Comparison of ENCODE assay signal across 10 cellular contexts in genomic region chr12:93563807-93564538, GRCh38. TPM values are rescaled to one million over a fixed set of nuclear protein-coding genes. Genes with fewer than 3 reads are reported as not detected.
A peak's percentile ranks its signal among the peaks of the same experiment; 100 is the strongest.
DNase-seq lines count a peak whose midpoint lies in the region; ATAC-seq and TF ChIP-seq lines count a peak whose summit lies in the region.
"Had no signal": no experiment of that assay in that cellular context is flagged by ENCODE, and none has a peak within 500 bp of the region (broad histone marks: within the 10 kb centered on the region; RNA-seq: fewer than 3 reads in every experiment).

No MANE protein-coding gene starts in this region.

- H3K4me1 Mint-ChIP-seq in stimulated activated naive CD8-positive, alpha-beta T cell treated with anti-CD3 and anti-CD28 coated beads, Interleukin-15, amount 100 ng/mL, for 72 hours: peaks cover 9% of the 10 kb centered on the region

- no peak overlapping the region for H3K27ac ChIP-seq in OCI-LY1 (ENCODE audit: low read depth, low read length, poor library complexity, severe bottlenecking)

- H3K4me2 ChIP-seq in OCI-LY1 (ENCODE audit: low read length): no peak overlapping the region

- H3K9me3 ChIP-seq in OCI-LY1 (ENCODE audit: low read length): no peaks in the 10 kb centered on the region

- no peaks in the 10 kb centered on the region for H3K27me3 Mint-ChIP-seq in stimulated activated naive CD8-positive, alpha-beta T cell treated with anti-CD3 and anti-CD28 coated beads, Interleukin-15, amount 100 ng/mL, for 72 hours
- H3K27me3 Mint-ChIP-seq: activated CD4-positive, alpha-beta memory T cell treated with anti-CD3 and anti-CD28 coated beads for 36 hours had no signal

- H4K20me1 ChIP-seq in OCI-LY1 (ENCODE audit: insufficient read depth, low read length): no peaks in the 10 kb centered on the region

- intact Hi-C loops in left ventricle myocardium superior (cut with micrococcal nuclease): loop anchor here (10.0 kb wide), 2 partner anchors 59 to 421 kb away; no protein-coding TSS in a partner anchor

- no peak overlapping the region for H3K27ac Mint-ChIP-seq in stimulated activated naive CD8-positive, alpha-beta T cell treated with anti-CD3 and anti-CD28 coated beads, Interleukin-15, amount 100 ng/mL, for 72 hours
- H3K27ac Mint-ChIP-seq: activated CD4-positive, alpha-beta memory T cell treated with anti-CD3 and anti-CD28 coated beads for 36 hours had no signal

- H3K36me3 ChIP-seq in OCI-LY1 (ENCODE audit: insufficient read depth, low read length): no peaks in the 10 kb centered on the region

- H3F3A ChIP-seq in OCI-LY1 (ENCODE audit: insufficient read depth, low read length): no peaks in the 10 kb centered on the region

- H3K9me3 Mint-ChIP-seq in stimulated activated naive CD8-positive, alpha-beta T cell treated with anti-CD3 and anti-CD28 coated beads, Interleukin-15, amount 100 ng/mL, for 72 hours: peaks cover 15 to 18% of the 10 kb centered on the region in 2 donors

- H3K9ac ChIP-seq in OCI-LY1 (ENCODE audit: low read length): no peak overlapping the region

- H3K4me3 Mint-ChIP-seq in stimulated activated naive CD8-positive, alpha-beta T cell treated with anti-CD3 and anti-CD28 coated beads, Interleukin-15, amount 100 ng/mL, for 72 hours: no peak overlapping the region
- H3K4me3 Mint-ChIP-seq: activated CD4-positive, alpha-beta memory T cell treated with anti-CD3 and anti-CD28 coated beads for 36 hours had no signal

- no peaks in the 10 kb centered on the region for H3K9me2 ChIP-seq in OCI-LY1 (ENCODE audit: low read depth, low read length)

- ATAC-seq in stimulated activated naive CD8-positive, alpha-beta T cell treated with anti-CD3 and anti-CD28 coated beads, Interleukin-15, amount 100 ng/mL, for 72 hours: peak; percentile 35
- no peak for ATAC-seq in stimulated activated naive CD8-positive, alpha-beta T cell treated with anti-CD3 and anti-CD28 coated beads, Interleukin-15, Interleukin-2, amounts not matched to agents 100 U/mL and 50 U/mL, for 24 hours
- ATAC-seq in HG03521 (IDR thresholded peaks at IDR 0.05; ENCODE audit: unreplicated experiment): no peak
- ATAC-seq in HG02884 (IDR thresholded peaks at IDR 0.05; ENCODE audit: unreplicated experiment): no peak
- no peak for ATAC-seq in left ventricle myocardium superior
- no peak for ATAC-seq in GM21717 (IDR thresholded peaks at IDR 0.05; ENCODE audit: unreplicated experiment)

- H2AFZ ChIP-seq in OCI-LY1 (ENCODE audit: low read length): no peak overlapping the region

- no peaks in the 10 kb centered on the region for H3K79me2 ChIP-seq in OCI-LY1 (ENCODE audit: insufficient read depth, low read length)

- TF ChIP-seq CTCF in OCI-LY1 (IDR thresholded peaks at IDR 0.05; ENCODE audit: low read length): peak; percentile 18; the same call in 1 of the 2 replicates

- no peak overlapping the region for H3K4me3 ChIP-seq in OCI-LY1 (ENCODE audit: low read depth, low read length, poor library complexity, severe bottlenecking)

- DNase-seq in stimulated activated naive CD8-positive, alpha-beta T cell treated with anti-CD3 and anti-CD28 coated beads, Interleukin-15, amount 100 ng/mL, for 72 hours: no peak
- no peak for DNase-seq in stimulated activated naive CD8-positive, alpha-beta T cell treated with anti-CD3 and anti-CD28 coated beads, Interleukin-15, Interleukin-2, amounts not matched to agents 100 U/mL and 50 U/mL, for 24 hours
- peak; percentile 68 for DNase-seq in fibroblast of peridontal ligament (ENCODE audit: extremely low read depth)
- no peak for DNase-seq in left ventricle myocardium superior
- DNase-seq: activated CD4-positive, alpha-beta memory T cell treated with anti-CD3 and anti-CD28 coated beads for 36 hours; GF-D8 had no signal

- H3K27me3 ChIP-seq in OCI-LY1 (ENCODE audit: insufficient read depth, low read length): 0 out of 2 replicates have a peak, but pooled peaks cover 4% of the 10 kb centered on the region

- H3K4me1 ChIP-seq in OCI-LY1 (ENCODE audit: insufficient read depth, low read length, severe bottlenecking): no peaks in the 10 kb centered on the region

RNA-seq across cellular contexts. Expression of gene SOCS2, which starts 8.5 kb away (rescaled TPM):
- total RNA-seq in left ventricle myocardium superior: 9.0 TPM
